ENCODE assay signal across 8 cellular contexts in the genomic region with DNA sequence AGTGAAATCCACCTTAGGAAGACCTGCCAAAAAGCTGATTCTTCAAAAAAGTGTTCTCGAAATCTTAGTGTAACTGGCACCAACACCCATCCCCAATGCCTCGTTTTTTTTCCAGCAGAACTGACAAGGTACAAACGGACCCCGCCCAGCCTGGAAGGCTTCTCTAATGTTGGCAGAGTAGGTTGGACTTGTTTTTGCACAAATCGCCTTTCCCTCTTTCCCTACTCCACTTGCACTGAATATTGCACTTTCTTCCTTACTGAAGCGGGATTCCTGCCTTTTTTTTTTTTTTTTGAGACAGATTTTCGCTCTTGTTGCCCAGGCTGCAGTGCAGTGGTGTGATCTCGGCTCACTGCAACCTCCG. TPM values are rescaled to one million over a fixed set of nuclear protein-coding genes. Genes with fewer than 3 reads are reported as not detected.
DNase-seq lines count a peak whose midpoint lies in the region; ATAC-seq and TF ChIP-seq lines count a peak whose summit lies in the region.

No MANE protein-coding gene starts in this region.

- TF ChIP-seq CTCF in C4-2B (conservative IDR thresholded peaks at IDR 0.05) (no peak), endothelial cell (IDR thresholded peaks at IDR 0.05; ENCODE audit: unreplicated experiment) (no peak)

- H3K4me1 Mint-ChIP-seq in endothelial cell (ENCODE audit: unreplicated experiment) = peaks cover 12% of the 10 kb centered on the region

- H3K27ac ChIP-seq in C4-2B (peak overlapping the region; percentile 81), SJCRH30 (peak overlapping the region; percentile 74), mucosa of rectum (ENCODE audit: low read depth in 2 of 2, low read length in 2 of 2) (peak overlapping the region; percentile 66 to 98), aorta (ENCODE audit: low read depth in 1 of 2, low read length in 2 of 2) (no peak overlapping the region)

- intact Hi-C loops in aorta (cut with DNase I) = loop anchor here (5.0 to 10.0 kb wide), 2 partner anchors 177 to 194 kb away; partner anchors contain the start of gene COX17 (in 1 of the 2)

- H3K9me3 Mint-ChIP-seq in endothelial cell (ENCODE audit: unreplicated experiment) = no peaks in the 10 kb centered on the region

- H3K9ac ChIP-seq in mucosa of rectum (ENCODE audit: low read depth in 1 of 2, low read length in 2 of 2) = peak overlapping the region; percentile 96 to 99

- peak overlapping the region; percentile 98 for H3K4me3 Mint-ChIP-seq in endothelial cell (ENCODE audit: unreplicated experiment)

- no peaks in the 10 kb centered on the region for H3K36me3 ChIP-seq in SJCRH30
- peaks cover 0 to 4% of the 10 kb centered on the region in 2 donors for H3K36me3 ChIP-seq in mucosa of rectum (ENCODE audit: control insufficient read depth in 2 of 2, insufficient read depth in 2 of 2, low read length in 2 of 2)
- H3K36me3 ChIP-seq in aorta (ENCODE audit: control insufficient read depth in 1 of 2, insufficient read depth in 2 of 2, low read length in 1 of 2) = peaks cover 0 to 2% of the 10 kb centered on the region in 2 donors

- H3K4me1 ChIP-seq in SJCRH30 (peaks cover 4% of the 10 kb centered on the region; the same call in 1 of the 2 replicates), mucosa of rectum (ENCODE audit: control insufficient read depth in 2 of 2, insufficient read depth in 2 of 2, low read length in 2 of 2) (peaks cover 7 to 16% of the 10 kb centered on the region in 2 donors), aorta (ENCODE audit: control insufficient read depth in 1 of 2, insufficient read depth in 2 of 2, low read length in 2 of 2) (peaks cover 0 to 4% of the 10 kb centered on the region in 2 donors)

- peaks cover 5% of the 10 kb centered on the region for H3K27me3 Mint-ChIP-seq in endothelial cell (ENCODE audit: unreplicated experiment)

- H3K36me3 Mint-ChIP-seq in endothelial cell (ENCODE audit: low read depth, unreplicated experiment) = no peaks in the 10 kb centered on the region

- H3K9me3 ChIP-seq in SJCRH30 (replicated peaks) (no peaks in the 10 kb centered on the region), mucosa of rectum (ENCODE audit: control insufficient read depth in 2 of 2, low read length in 2 of 2) (no peaks in the 10 kb centered on the region), aorta (ENCODE audit: control insufficient read depth, low read length) (no peaks in the 10 kb centered on the region)

- H3K27ac Mint-ChIP-seq in endothelial cell (ENCODE audit: unreplicated experiment) = peak overlapping the region; percentile 94

- H3K27me3 ChIP-seq in SJCRH30 = no peaks in the 10 kb centered on the region
- H3K27me3 ChIP-seq in mucosa of rectum (ENCODE audit: control insufficient read depth in 2 of 2, insufficient read depth in 2 of 2, low read length in 2 of 2) = no peaks in the 10 kb centered on the region
- H3K27me3 ChIP-seq in aorta (ENCODE audit: control insufficient read depth in 1 of 2, insufficient read depth in 2 of 2, low read length in 1 of 2) = no peaks in the 10 kb centered on the region

- WGBS in aorta, 2 donors = 1 to 2% methylated on average over 9 of the region's 9 CpGs

- H3K4me3 ChIP-seq in SJCRH30 (peak overlapping the region; percentile 84), mucosa of rectum (ENCODE audit: low read length in 2 of 2) (peak overlapping the region; percentile 96 to 100), aorta (ENCODE audit: low read length in 2 of 2) (peak overlapping the region; percentile 60 to 61)

- DNase-seq in SJCRH30 (peak; percentile 16 to 34), endothelial cell (ENCODE audit: low spot score) (peak; percentile 18), aorta (no peak), NCI-H2171 (lab: John Stamatoyannopoulos, UW) (no peak)
- no peak for DNase-seq in activated effector memory CD4-positive, alpha-beta T cell treated with Interleukin-2 at 50 U/mL for 16 hours

- ATAC-seq in GM21447 (IDR thresholded peaks at IDR 0.05; ENCODE audit: unreplicated experiment) = peak; percentile 2
- ATAC-seq in aorta (ENCODE audit: low FRiP score) = no peak

RNA-seq across cellular contexts. Expression of gene TIMMDC1, which starts 0.5 kb away (rescaled TPM):
- total RNA-seq in SJCRH30 (2014; rRNA removed; shearing (Covaris generic)) = 67.9 and 74.0 TPM in 2 replicates
- 83.0 TPM for total RNA-seq in endothelial cell (ENCODE audit: unreplicated experiment)
- 10 to 100 TPM; 64.0 to 83.5 TPM for total RNA-seq in aorta
- polyA plus RNA-seq in aorta = 10 to 100 TPM; 44.6 to 71.6 TPM

RNA-seq across cellular contexts. Expression of gene POGLUT1, which starts 29.0 kb away (rescaled TPM):
- 16.4 and 18.6 TPM in 2 replicates for total RNA-seq in SJCRH30 (2014; rRNA removed; shearing (Covaris generic))
- total RNA-seq in endothelial cell (ENCODE audit: unreplicated experiment) (14.7 TPM), aorta (10 to 100 TPM; 16.2 to 22.7 TPM)
- polyA plus RNA-seq in aorta = 1 to 10 TPM; 4.1 to 9.7 TPM

RNA-seq across cellular contexts. Expression of gene TMEM39A, which starts 34.4 kb away (rescaled TPM):
- 35.7 and 38.7 TPM in 2 replicates for total RNA-seq in SJCRH30 (2014; rRNA removed; shearing (Covaris generic))
- 30.5 TPM for total RNA-seq in endothelial cell (ENCODE audit: unreplicated experiment)
- total RNA-seq in aorta = 10 to 100 TPM; 39.6 to 45.7 TPM
- polyA plus RNA-seq in aorta = 1 to 10 TPM; 7.5 to 8.5 TPM

Comparison
In these comparisons a context has a peak if more than half of its experiments do, and no peak if none do; other contexts are left out.
1. H3K27ac ChIP-seq: peak in C4-2B (single experiment), SJCRH30 (single experiment) and mucosa of rectum (2 of 2); none in aorta (0 of 2).
2. DNase-seq: peak in SJCRH30 (2 of 2) and endothelial cell (single experiment); none in aorta (0 of 2), NCI-H2171 (single experiment) and activated effector memory CD4-positive, alpha-beta T cell treated with Interleukin-2 at 50 U/mL for 16 hours (single experiment).
3. Peak in every context shown above with its lines, with median percentiles within 50 percentile points of each other: H3K4me3 ChIP-seq.